Comparison of ENCODE assay signal across 16 cellular contexts in the genomic region with DNA sequence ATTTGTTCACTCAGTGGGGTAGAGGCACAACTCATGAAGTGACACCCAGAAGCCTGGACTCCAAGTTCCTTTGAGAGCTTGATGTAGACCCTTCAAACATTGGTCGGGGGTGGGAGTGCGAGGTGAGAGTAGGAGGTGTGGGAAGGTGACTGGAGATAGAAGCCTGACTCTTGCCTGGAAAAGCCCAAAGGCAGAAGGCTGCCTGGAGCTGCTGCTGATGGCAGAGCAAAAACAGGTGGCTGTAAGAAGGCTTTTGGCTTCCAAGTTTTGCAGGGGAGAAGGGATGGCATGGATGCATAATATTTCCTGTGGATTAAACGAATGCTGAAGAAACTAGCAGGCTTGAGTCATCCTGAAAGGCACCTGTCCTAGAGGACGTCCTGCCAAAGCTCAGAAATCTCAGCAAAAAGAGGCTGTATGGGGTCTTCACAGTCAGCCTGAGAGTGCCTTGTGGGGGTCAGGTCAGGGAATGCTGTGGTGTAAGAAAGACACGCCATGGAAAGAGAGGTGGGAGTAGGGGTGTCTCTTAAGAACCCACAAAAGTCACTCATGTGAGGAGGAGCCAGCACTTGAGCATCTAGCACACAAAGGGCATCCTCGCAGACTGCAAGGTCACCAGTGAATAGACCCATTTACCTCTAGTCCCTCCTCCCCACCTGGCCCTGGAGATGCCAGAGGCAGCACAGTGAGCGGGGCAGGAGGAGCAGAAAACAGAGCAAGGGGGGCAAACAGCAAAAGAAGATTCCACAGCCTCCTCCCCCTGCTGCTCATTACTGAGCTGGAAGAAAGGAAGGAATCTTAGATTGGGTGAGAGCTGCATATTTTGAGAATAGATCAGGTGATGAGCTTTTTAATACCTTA.
"Had no signal": no experiment of that assay in that cellular context is flagged by ENCODE, and none has a peak within 500 bp of the region (broad histone marks: within the 10 kb centered on the region; RNA-seq: fewer than 3 reads in every experiment).

No MANE protein-coding gene starts in this region.

- DNase-seq: activated CD4-positive, alpha-beta T cell treated with anti-CD3 and anti-CD28 coated beads for 36 hours; activated CD4-positive, alpha-beta T cell treated with anti-CD3 and anti-CD28 coated beads, Interleukin-2, amount 50 U/mL, for 48 hours; activated naive CD4-positive, alpha-beta T cell treated with Interleukin-2 at 50 U/mL for 16 hours; activated naive CD8-positive, alpha-beta T cell treated with anti-CD3 and anti-CD28 coated beads, Interleukin-2, amount 10 ng/mL, durations not matched to agents 7 days and 5 days; activated T-cell treated with anti-CD3 and anti-CD28 coated beads for 4 hours; amygdala; central memory CD4-positive, alpha-beta T cell; mesenchymal stem cell; naive thymus-derived CD8-positive, alpha-beta T cell; nucleus accumbens; sigmoid colon; stimulated activated CD4-positive, alpha-beta T cell treated with anti-CD3 and anti-CD28 coated beads, Interleukin-4, amount 100 ng/mL, for 24 hours; stimulated activated naive CD4-positive, alpha-beta T cell; SW 1271 had no signal

- H3K27me3 ChIP-seq: sigmoid colon had no signal

- H3K9me3 ChIP-seq: sigmoid colon had no signal

- ATAC-seq: activated CD4-positive, alpha-beta T cell treated with anti-CD3 and anti-CD28 coated beads for 36 hours; naive thymus-derived CD8-positive, alpha-beta T cell had no signal

- H3K4me3 ChIP-seq: coronary artery, sigmoid colon had no signal

- H3K27ac ChIP-seq: coronary artery, sigmoid colon had no signal

- FAIRE-seq: frontal cortex had no signal

- H3K36me3 ChIP-seq: sigmoid colon had no signal
